ENCODE assay signal across 14 cellular contexts in genomic region chr10:52257692-52258075, GRCh38. TPM values are rescaled to one million over a fixed set of nuclear protein-coding genes. Genes with fewer than 3 reads are reported as not detected.
DNase-seq lines count a peak whose midpoint lies in the region; ATAC-seq and TF ChIP-seq lines count a peak whose summit lies in the region.
"Had no signal": no experiment of that assay in that cellular context is flagged by ENCODE, and none has a peak within 500 bp of the region (broad histone marks: within the 10 kb centered on the region; RNA-seq: fewer than 3 reads in every experiment).

No MANE protein-coding gene starts in this region.

- H3K9ac ChIP-seq in PC-3 (ENCODE audit: low read length), result no peak overlapping the region

- H3K9me3 Mint-ChIP-seq in CD4-positive, alpha-beta T cell, result no peaks in the 10 kb centered on the region
- H3K9me3 Mint-ChIP-seq: stimulated activated naive B cell treated with anti-CD40 and anti-IgM and Interleukin-4, amounts not matched to agents 10 μg/mL and 1 μg/mL and 100 μg/mL, for 72 hours had no signal

- no peak overlapping the region for H2AFZ ChIP-seq in PC-3 (ENCODE audit: low read length)

- no peak for TF ChIP-seq CTCF in PC-3 (conservative IDR thresholded peaks at IDR 0.05; ENCODE audit: low read depth, low read length)
- no peak for TF ChIP-seq CTCF in CD4-positive, alpha-beta T cell (IDR thresholded peaks at IDR 0.05)
- TF ChIP-seq CTCF in esophagus squamous epithelium (IDR thresholded peaks at IDR 0.05), result no peak
- no peak for TF ChIP-seq CTCF in omental fat pad (IDR thresholded peaks at IDR 0.05)

- no peaks in the 10 kb centered on the region for H3K79me2 ChIP-seq in PC-3 (ENCODE audit: low read length)

- no peaks in the 10 kb centered on the region for H3K9me2 ChIP-seq in PC-3 (replicated peaks; ENCODE audit: low read length)

- H3K36me3 ChIP-seq in PC-3 (ENCODE audit: low read depth, low read length), result no peaks in the 10 kb centered on the region
- H3K36me3 ChIP-seq in esophagus squamous epithelium, result no peaks in the 10 kb centered on the region
- H3K36me3 ChIP-seq: ovary had no signal

- intact Hi-C loops in PC-3 (cut with micrococcal nuclease) (no loop called here), esophagus squamous epithelium (cut with DNase I) (no loop called here)
- intact Hi-C loops in CD4-positive, alpha-beta T cell (cut with DNase I, micrococcal nuclease), result no loop called here

- H3K27me3 ChIP-seq in PC-3 (ENCODE audit: low read length) (no peaks in the 10 kb centered on the region), esophagus squamous epithelium (no peaks in the 10 kb centered on the region)
- H3K27me3 ChIP-seq in CD4-positive, alpha-beta T cell (ENCODE audit: control insufficient read depth, insufficient read depth, low read length), result no peaks in the 10 kb centered on the region
- H3K27me3 ChIP-seq: body of pancreas, ovary had no signal

- no peaks in the 10 kb centered on the region for H3F3A ChIP-seq in PC-3 (ENCODE audit: low read length, unreplicated experiment)

- no peak overlapping the region for H3K27ac Mint-ChIP-seq in CD4-positive, alpha-beta T cell
- H3K27ac Mint-ChIP-seq: stimulated activated naive B cell treated with anti-CD40 and anti-IgM and Interleukin-4, amounts not matched to agents 10 μg/mL and 1 μg/mL and 100 μg/mL, for 72 hours had no signal

- 68 to 69% methylated on average over 1 of the region's 1 CpG for WGBS in esophagus squamous epithelium, 2 donors

- TF ChIP-seq POLR2A in esophagus squamous epithelium (IDR thresholded peaks at IDR 0.05), result no peak

- H3K4me3 Mint-ChIP-seq in CD4-positive, alpha-beta T cell, result no peak overlapping the region
- H3K4me3 Mint-ChIP-seq: stimulated activated naive B cell treated with anti-CD40 and anti-IgM and Interleukin-4, amounts not matched to agents 10 μg/mL and 1 μg/mL and 100 μg/mL, for 72 hours had no signal

- POLR2A ChIA-PET in PC-3 (lab: Charles Lee; ENCODE audit: unreplicated experiment), result interaction anchor here (0.6 kb wide), 1 partner anchor 504 kb away, joined by 3 read pairs; no protein-coding TSS in a partner anchor
- POLR2A ChIA-PET in CD4-positive, alpha-beta T cell (lab: Charles Lee), result no interaction called here

- H3K4me1 ChIP-seq in PC-3 (ENCODE audit: insufficient read depth, low read length), result peaks cover 15% of the 10 kb centered on the region
- peaks cover 0 to 7% (median 0%) of the 10 kb centered on the region in 3 donors for H3K4me1 ChIP-seq in esophagus squamous epithelium
- H3K4me1 ChIP-seq: body of pancreas had no signal

- no peaks in the 10 kb centered on the region for H3K4me1 Mint-ChIP-seq in CD4-positive, alpha-beta T cell (ENCODE audit: low read depth)

- ATAC-seq in GM19035 (IDR thresholded peaks at IDR 0.05; ENCODE audit: unreplicated experiment) (peak; percentile 86), GM21737 (IDR thresholded peaks at IDR 0.05; ENCODE audit: unreplicated experiment) (peak; percentile 63), HG03097 (IDR thresholded peaks at IDR 0.05; ENCODE audit: low FRiP score, unreplicated experiment) (peak; percentile 77), PC-3 (no peak), omental fat pad (ENCODE audit: low FRiP score) (no peak)
- ATAC-seq in CD4-positive, alpha-beta T cell (ENCODE audit: poor library complexity), result no peak
- ATAC-seq: body of pancreas had no signal

- H3K4me2 ChIP-seq in PC-3 (ENCODE audit: low read length), result no peak overlapping the region; the same call in 1 of the 2 replicates

- H3K27ac ChIP-seq in PC-3 (ENCODE audit: low read length) (peak overlapping the region; percentile 61), esophagus squamous epithelium (no peak overlapping the region)
- H3K27ac ChIP-seq in CD4-positive, alpha-beta T cell (ENCODE audit: low read depth, low read length), result no peak overlapping the region
- H3K27ac ChIP-seq: body of pancreas, ovary had no signal

- no peak for DNase-seq in PC-3
- DNase-seq in NCI-H446 (lab: John Stamatoyannopoulos, UW), result no peak
- DNase-seq in CD4-positive, alpha-beta T cell, result no peak
- DNase-seq in esophagus squamous epithelium (lab: John Stamatoyannopoulos, UW), result no peak
- no peak for DNase-seq in omental fat pad (ENCODE audit: low spot score)
- DNase-seq: activated CD4-positive, alpha-beta T cell treated with anti-CD3 and anti-CD28 coated beads for 48 hours; body of pancreas; KBM-7; ovary had no signal

- H4K20me1 ChIP-seq in PC-3 (ENCODE audit: low read length), result no peaks in the 10 kb centered on the region

- H3K4me3 ChIP-seq in PC-3 (ENCODE audit: low read length) (no peak overlapping the region), esophagus squamous epithelium (no peak overlapping the region)
- H3K4me3 ChIP-seq: body of pancreas, lung, ovary had no signal

- no TSS peak for BruUV-seq in PC-3 (replicated peaks; lab: Mats Ljungman, UMichigan)

- H3K36me3 Mint-ChIP-seq in CD4-positive, alpha-beta T cell (ENCODE audit: low read depth), result no peaks in the 10 kb centered on the region
- H3K36me3 Mint-ChIP-seq: stimulated activated naive B cell treated with anti-CD40 and anti-IgM and Interleukin-4, amounts not matched to agents 10 μg/mL and 1 μg/mL and 100 μg/mL, for 72 hours had no signal

- no peaks in the 10 kb centered on the region for H3K27me3 Mint-ChIP-seq in CD4-positive, alpha-beta T cell
- H3K27me3 Mint-ChIP-seq: stimulated activated naive B cell treated with anti-CD40 and anti-IgM and Interleukin-4, amounts not matched to agents 10 μg/mL and 1 μg/mL and 100 μg/mL, for 72 hours had no signal

- no peaks in the 10 kb centered on the region for H3K9me3 ChIP-seq in PC-3 (ENCODE audit: low read length)
- H3K9me3 ChIP-seq in CD4-positive, alpha-beta T cell (ENCODE audit: control insufficient read depth, low read length), result no peaks in the 10 kb centered on the region
- H3K9me3 ChIP-seq in esophagus squamous epithelium, result no peaks in the 10 kb centered on the region
- H3K9me3 ChIP-seq: body of pancreas, ovary had no signal

- CTCF ChIA-PET in PC-3 (lab: Charles Lee), result no interaction called here
- CTCF ChIA-PET in CD4-positive, alpha-beta T cell (lab: Charles Lee), result no interaction called here

RNA-seq across cellular contexts. Expression of gene DKK1, which starts 56.4 kb away (rescaled TPM):
- total RNA-seq in PC-3 (2014; rRNA removed), result 1,187 and 1,592 TPM in 2 replicates
- total RNA-seq in CD4-positive, alpha-beta T cell, result not detected
- total RNA-seq in esophagus squamous epithelium, result 1 to 10 TPM in 1 of 4 donors, under 1 TPM in 3; 0.19 to 2.6 (median 0.59) TPM
- total RNA-seq in omental fat pad, result 10 to 100 TPM in 1 of 4 donors, 1 to 10 TPM in 3; 3.5 to 13.3 (median 6.0) TPM
- total RNA-seq: body of pancreas had no signal

Comparison
In these comparisons a context has a peak if more than half of its experiments do, and no peak if none do; other contexts are left out.
1. ATAC-seq: peak in GM19035 (single experiment), GM21737 (single experiment) and HG03097 (single experiment); none in PC-3 (single experiment), CD4-positive, alpha-beta T cell (single experiment) and omental fat pad (single experiment).
2. RNA of gene DKK1, which starts 56.4 kb away (total RNA-seq): 1,187 to 1,592 TPM in PC-3; 3.5 to 13.3 TPM in omental fat pad, 0.19 to 2.6 TPM in esophagus squamous epithelium and not detected in CD4-positive, alpha-beta T cell; every median in the first group is over 10 times any median in the second.